In the genomic region with DNA sequence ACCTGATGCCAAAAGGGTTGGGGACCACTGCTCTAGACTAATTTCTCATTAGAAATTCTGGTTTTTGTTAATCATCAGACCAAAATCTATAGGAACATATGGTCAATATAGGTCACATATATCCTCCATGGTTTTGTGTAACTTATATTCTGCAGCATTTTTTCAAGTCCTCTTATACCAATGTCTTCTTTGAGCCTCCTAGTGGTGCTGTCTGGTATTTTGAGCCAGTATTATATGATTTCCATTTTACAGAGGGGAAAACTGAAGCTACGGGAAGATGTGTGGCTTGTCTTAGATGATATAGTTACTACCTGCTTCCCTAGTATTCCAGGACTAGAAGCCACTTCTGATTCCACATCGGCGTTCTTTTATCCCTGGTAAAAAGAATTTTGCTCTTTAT, we compare ENCODE assay signal across 3 cellular contexts.
A peak's percentile ranks its signal among the peaks of the same experiment; 100 is the strongest.
TF ChIP-seq lines count a peak whose summit lies in the region.

No MANE protein-coding gene starts in this region.

TF ChIP-seq in SK-N-SH, 30 proteins besides CTCF, POLR2A, EP300 and RAD21:
- TF ChIP-seq, protein P1, sequence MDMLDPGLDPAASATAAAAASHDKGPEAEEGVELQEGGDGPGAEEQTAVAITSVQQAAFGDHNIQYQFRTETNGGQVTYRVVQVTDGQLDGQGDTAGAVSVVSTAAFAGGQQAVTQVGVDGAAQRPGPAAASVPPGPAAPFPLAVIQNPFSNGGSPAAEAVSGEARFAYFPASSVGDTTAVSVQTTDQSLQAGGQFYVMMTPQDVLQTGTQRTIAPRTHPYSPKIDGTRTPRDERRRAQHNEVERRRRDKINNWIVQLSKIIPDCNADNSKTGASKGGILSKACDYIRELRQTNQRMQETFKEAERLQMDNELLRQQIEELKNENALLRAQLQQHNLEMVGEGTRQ (IDR thresholded peaks at IDR 0.05; ENCODE audit: borderline replicate concordance, low read depth, low read length), result no peak
- TF ChIP-seq NRF1 (IDR thresholded peaks at IDR 0.05; ENCODE audit: low read depth, low read length) (no peak), EZH2phosphoT487 (IDR thresholded peaks at IDR 0.05; ENCODE audit: borderline replicate concordance, low read depth) (no peak), MEF2A (IDR thresholded peaks at IDR 0.05; ENCODE audit: borderline replicate concordance, low read depth) (no peak), GABPA (IDR thresholded peaks at IDR 0.05; ENCODE audit: low read depth) (no peak), SMC3 (IDR thresholded peaks at IDR 0.05; ENCODE audit: low read depth, low read length) (no peak)
- TF ChIP-seq, protein P2, sequence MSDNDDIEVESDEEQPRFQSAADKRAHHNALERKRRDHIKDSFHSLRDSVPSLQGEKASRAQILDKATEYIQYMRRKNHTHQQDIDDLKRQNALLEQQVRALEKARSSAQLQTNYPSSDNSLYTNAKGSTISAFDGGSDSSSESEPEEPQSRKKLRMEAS (IDR thresholded peaks at IDR 0.05; ENCODE audit: low read depth), result no peak
- TF ChIP-seq, protein P3, sequence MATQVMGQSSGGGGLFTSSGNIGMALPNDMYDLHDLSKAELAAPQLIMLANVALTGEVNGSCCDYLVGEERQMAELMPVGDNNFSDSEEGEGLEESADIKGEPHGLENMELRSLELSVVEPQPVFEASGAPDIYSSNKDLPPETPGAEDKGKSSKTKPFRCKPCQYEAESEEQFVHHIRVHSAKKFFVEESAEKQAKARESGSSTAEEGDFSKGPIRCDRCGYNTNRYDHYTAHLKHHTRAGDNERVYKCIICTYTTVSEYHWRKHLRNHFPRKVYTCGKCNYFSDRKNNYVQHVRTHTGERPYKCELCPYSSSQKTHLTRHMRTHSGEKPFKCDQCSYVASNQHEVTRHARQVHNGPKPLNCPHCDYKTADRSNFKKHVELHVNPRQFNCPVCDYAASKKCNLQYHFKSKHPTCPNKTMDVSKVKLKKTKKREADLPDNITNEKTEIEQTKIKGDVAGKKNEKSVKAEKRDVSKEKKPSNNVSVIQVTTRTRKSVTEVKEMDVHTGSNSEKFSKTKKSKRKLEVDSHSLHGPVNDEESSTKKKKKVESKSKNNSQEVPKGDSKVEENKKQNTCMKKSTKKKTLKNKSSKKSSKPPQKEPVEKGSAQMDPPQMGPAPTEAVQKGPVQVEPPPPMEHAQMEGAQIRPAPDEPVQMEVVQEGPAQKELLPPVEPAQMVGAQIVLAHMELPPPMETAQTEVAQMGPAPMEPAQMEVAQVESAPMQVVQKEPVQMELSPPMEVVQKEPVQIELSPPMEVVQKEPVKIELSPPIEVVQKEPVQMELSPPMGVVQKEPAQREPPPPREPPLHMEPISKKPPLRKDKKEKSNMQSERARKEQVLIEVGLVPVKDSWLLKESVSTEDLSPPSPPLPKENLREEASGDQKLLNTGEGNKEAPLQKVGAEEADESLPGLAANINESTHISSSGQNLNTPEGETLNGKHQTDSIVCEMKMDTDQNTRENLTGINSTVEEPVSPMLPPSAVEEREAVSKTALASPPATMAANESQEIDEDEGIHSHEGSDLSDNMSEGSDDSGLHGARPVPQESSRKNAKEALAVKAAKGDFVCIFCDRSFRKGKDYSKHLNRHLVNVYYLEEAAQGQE (IDR thresholded peaks at IDR 0.05; ENCODE audit: low read depth, low read length), result no peak
- TF ChIP-seq, protein P4, sequence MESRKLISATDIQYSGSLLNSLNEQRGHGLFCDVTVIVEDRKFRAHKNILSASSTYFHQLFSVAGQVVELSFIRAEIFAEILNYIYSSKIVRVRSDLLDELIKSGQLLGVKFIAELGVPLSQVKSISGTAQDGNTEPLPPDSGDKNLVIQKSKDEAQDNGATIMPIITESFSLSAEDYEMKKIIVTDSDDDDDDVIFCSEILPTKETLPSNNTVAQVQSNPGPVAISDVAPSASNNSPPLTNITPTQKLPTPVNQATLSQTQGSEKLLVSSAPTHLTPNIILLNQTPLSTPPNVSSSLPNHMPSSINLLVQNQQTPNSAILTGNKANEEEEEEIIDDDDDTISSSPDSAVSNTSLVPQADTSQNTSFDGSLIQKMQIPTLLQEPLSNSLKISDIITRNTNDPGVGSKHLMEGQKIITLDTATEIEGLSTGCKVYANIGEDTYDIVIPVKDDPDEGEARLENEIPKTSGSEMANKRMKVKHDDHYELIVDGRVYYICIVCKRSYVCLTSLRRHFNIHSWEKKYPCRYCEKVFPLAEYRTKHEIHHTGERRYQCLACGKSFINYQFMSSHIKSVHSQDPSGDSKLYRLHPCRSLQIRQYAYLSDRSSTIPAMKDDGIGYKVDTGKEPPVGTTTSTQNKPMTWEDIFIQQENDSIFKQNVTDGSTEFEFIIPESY (IDR thresholded peaks at IDR 0.05; ENCODE audit: borderline replicate concordance, low read depth), result no peak

TF ChIP-seq in SK-N-SH treated with all-trans-retinoic acid at 6 μM for 48 hours, 23 proteins besides CTCF, POLR2A, EP300 and RAD21:
- TF ChIP-seq RARB (CRISPR knock-in tag; IDR thresholded peaks at IDR 0.05) (no peak), ZC3H10 (CRISPR knock-in tag; IDR thresholded peaks at IDR 0.05) (no peak), GLIS3 (CRISPR knock-in tag; IDR thresholded peaks at IDR 0.05) (no peak), TOX (CRISPR knock-in tag; IDR thresholded peaks at IDR 0.05; ENCODE audit: borderline replicate concordance) (no peak), ZNF70 (CRISPR knock-in tag; IDR thresholded peaks at IDR 0.05) (no peak), ISL1 (CRISPR knock-in tag; IDR thresholded peaks at IDR 0.05) (no peak), CSDC2 (CRISPR knock-in tag; IDR thresholded peaks at IDR 0.05) (no peak), PPARA (CRISPR knock-in tag; IDR thresholded peaks at IDR 0.05; ENCODE audit: borderline replicate concordance) (no peak), ZNF8 (CRISPR knock-in tag; IDR thresholded peaks at IDR 0.05) (no peak), ESRRG (CRISPR knock-in tag; IDR thresholded peaks at IDR 0.05) (no peak), OSR1 (CRISPR knock-in tag; IDR thresholded peaks at IDR 0.05) (no peak), ARNTL (CRISPR knock-in tag; IDR thresholded peaks at IDR 0.05; ENCODE audit: borderline replicate concordance, low read depth) (no peak)
- TF ChIP-seq, protein P5, sequence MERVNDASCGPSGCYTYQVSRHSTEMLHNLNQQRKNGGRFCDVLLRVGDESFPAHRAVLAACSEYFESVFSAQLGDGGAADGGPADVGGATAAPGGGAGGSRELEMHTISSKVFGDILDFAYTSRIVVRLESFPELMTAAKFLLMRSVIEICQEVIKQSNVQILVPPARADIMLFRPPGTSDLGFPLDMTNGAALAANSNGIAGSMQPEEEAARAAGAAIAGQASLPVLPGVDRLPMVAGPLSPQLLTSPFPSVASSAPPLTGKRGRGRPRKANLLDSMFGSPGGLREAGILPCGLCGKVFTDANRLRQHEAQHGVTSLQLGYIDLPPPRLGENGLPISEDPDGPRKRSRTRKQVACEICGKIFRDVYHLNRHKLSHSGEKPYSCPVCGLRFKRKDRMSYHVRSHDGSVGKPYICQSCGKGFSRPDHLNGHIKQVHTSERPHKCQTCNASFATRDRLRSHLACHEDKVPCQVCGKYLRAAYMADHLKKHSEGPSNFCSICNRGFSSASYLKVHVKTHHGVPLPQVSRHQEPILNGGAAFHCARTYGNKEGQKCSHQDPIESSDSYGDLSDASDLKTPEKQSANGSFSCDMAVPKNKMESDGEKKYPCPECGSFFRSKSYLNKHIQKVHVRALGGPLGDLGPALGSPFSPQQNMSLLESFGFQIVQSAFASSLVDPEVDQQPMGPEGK (CRISPR knock-in tag; IDR thresholded peaks at IDR 0.05; ENCODE audit: borderline replicate concordance), result no peak
- TF ChIP-seq, protein P6, sequence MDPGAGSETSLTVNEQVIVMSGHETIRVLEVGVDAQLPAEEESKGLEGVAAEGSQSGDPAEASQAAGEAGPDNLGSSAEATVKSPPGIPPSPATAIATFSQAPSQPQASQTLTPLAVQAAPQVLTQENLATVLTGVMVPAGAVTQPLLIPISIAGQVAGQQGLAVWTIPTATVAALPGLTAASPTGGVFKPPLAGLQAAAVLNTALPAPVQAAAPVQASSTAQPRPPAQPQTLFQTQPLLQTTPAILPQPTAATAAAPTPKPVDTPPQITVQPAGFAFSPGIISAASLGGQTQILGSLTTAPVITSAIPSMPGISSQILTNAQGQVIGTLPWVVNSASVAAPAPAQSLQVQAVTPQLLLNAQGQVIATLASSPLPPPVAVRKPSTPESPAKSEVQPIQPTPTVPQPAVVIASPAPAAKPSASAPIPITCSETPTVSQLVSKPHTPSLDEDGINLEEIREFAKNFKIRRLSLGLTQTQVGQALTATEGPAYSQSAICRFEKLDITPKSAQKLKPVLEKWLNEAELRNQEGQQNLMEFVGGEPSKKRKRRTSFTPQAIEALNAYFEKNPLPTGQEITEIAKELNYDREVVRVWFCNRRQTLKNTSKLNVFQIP (CRISPR knock-in tag; IDR thresholded peaks at IDR 0.05; ENCODE audit: borderline replicate concordance, low read depth), result no peak
TF ChIP-seq in SK-N-SH treated with all-trans-retinoic acid at 6 μM for 48 hours: peak in this region for 0.

TF ChIP-seq in H1, 55 proteins besides CTCF, POLR2A, EP300 and RAD21:
- TF ChIP-seq KDM1A (IDR thresholded peaks at IDR 0.05; ENCODE audit: borderline replicate concordance, low read length) (peak; percentile 49; the same call in 1 of the 2 replicates), BRCA1 (IDR thresholded peaks at IDR 0.05; ENCODE audit: low read depth, low read length) (no peak)
